Comparison of ENCODE assay signal across 8 cellular contexts in the genomic region with DNA sequence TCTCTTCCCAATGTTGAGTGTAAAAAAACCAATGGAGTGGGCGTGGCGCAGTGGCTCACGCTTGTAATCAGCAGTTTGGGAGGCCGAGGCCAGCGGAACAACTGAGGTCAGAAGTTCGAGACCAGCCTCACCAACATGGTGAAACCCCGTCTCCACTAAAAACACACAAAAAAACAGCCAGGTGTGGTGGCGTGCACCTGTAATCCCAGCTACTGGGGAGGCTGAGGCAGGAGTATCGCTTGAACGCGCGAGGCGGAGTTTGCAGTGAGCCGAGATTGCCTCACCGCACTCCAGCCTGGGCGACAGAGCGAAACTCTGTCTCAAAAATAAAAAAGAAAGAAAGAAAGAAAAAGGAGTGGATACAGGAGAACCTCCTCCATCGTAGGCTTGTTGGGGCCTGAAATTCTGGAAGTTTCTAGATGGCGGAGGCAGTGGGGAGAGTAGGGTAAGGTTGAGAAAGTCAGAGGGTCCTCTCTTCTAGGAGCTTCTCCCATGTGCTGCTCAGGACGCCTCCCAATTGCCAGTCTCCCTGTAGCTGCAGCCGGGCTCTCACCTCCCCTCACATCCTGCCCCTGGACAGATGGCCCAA. TPM values are rescaled to one million over a fixed set of nuclear protein-coding genes. Genes with fewer than 3 reads are reported as not detected.
A peak's percentile ranks its signal among the peaks of the same experiment; 100 is the strongest.
DNase-seq lines count a peak whose midpoint lies in the region; ATAC-seq and TF ChIP-seq lines count a peak whose summit lies in the region.

No MANE protein-coding gene starts in this region.

- H3K36me3 Mint-ChIP-seq in activated T-cell treated with anti-CD3 and anti-CD28 coated beads, Interleukin-2, amount 50 U/mL, for 4 hours (ENCODE audit: insufficient read depth): peaks cover 11% of the 10 kb centered on the region

- intact Hi-C loops in right lobe of liver (cut with DNase I) (no loop called here), thyroid gland (cut with DNase I) (no loop called here)

- H3K9me3 ChIP-seq in right lobe of liver (no peaks in the 10 kb centered on the region), thyroid gland (no peaks in the 10 kb centered on the region)

- peaks cover 37% of the 10 kb centered on the region for H3K4me1 Mint-ChIP-seq in activated T-cell treated with anti-CD3 and anti-CD28 coated beads, Interleukin-2, amount 50 U/mL, for 4 hours (ENCODE audit: low read depth)

- no peak for TF ChIP-seq POLR2A in right lobe of liver (IDR thresholded peaks at IDR 0.05)
- no peak for TF ChIP-seq POLR2A in thyroid gland (IDR thresholded peaks at IDR 0.05)

- H3K27me3 ChIP-seq in right lobe of liver: no peaks in the 10 kb centered on the region
- no peaks in the 10 kb centered on the region for H3K27me3 ChIP-seq in thyroid gland

- no peak for DNase-seq in activated T-cell treated with anti-CD3 and anti-CD28 coated beads, Interleukin-2, amount 50 U/mL, for 4 hours
- DNase-seq in activated T-cell treated with anti-CD3 and anti-CD28 coated beads for 4 hours (no peak), right lobe of liver (no peak), thyroid gland (no peak), D341Med (ENCODE audit: low spot score) (no peak)

- WGBS in right lobe of liver (ENCODE audit: insufficient coverage, low coverage, low lambda C conversion rate, missing lambda C conversion rate): 60% methylated on average over 9 of the region's 21 CpGs
- WGBS in thyroid gland, 2 donors: 88 to 90% methylated on average over 21 of the region's 21 CpGs

- H3K27me3 Mint-ChIP-seq in activated T-cell treated with anti-CD3 and anti-CD28 coated beads, Interleukin-2, amount 50 U/mL, for 4 hours (ENCODE audit: low read depth): no peaks in the 10 kb centered on the region

- H3K27ac ChIP-seq in angular gyrus (ENCODE audit: low read depth, low read length): peak overlapping the region; percentile 93
- peak overlapping the region; percentile 54 to 93 (median 90) for H3K27ac ChIP-seq in right lobe of liver
- peak overlapping the region in 2 of 3 donors; percentile 37 to 42 for H3K27ac ChIP-seq in thyroid gland

- ATAC-seq in activated T-cell treated with anti-CD3 and anti-CD28 coated beads, Interleukin-2, amount 50 U/mL, for 4 hours: no peak
- ATAC-seq in right lobe of liver (no peak), HG02884 (IDR thresholded peaks at IDR 0.05; ENCODE audit: unreplicated experiment) (no peak), GM21825 (IDR thresholded peaks at IDR 0.05; ENCODE audit: unreplicated experiment) (no peak)

- H3K9me3 Mint-ChIP-seq in activated T-cell treated with anti-CD3 and anti-CD28 coated beads, Interleukin-2, amount 50 U/mL, for 4 hours: no peaks in the 10 kb centered on the region

- H3K4me3 Mint-ChIP-seq in activated T-cell treated with anti-CD3 and anti-CD28 coated beads, Interleukin-2, amount 50 U/mL, for 4 hours: peak overlapping the region; percentile 89

- TF ChIP-seq CTCF in right lobe of liver (IDR thresholded peaks at IDR 0.05) (no peak), thyroid gland (IDR thresholded peaks at IDR 0.05) (no peak)

- H3K36me3 ChIP-seq in right lobe of liver (peaks cover 0 to 12% (median 4%) of the 10 kb centered on the region in 4 donors), thyroid gland (peaks cover 11% of the 10 kb centered on the region in 2 donors)

- H3K4me1 ChIP-seq in right lobe of liver (peaks cover 0 to 15% (median 0%) of the 10 kb centered on the region in 4 donors), thyroid gland (peaks cover 11 to 16% of the 10 kb centered on the region in 2 donors)

- H3K4me3 ChIP-seq in right lobe of liver (peak overlapping the region; percentile 10 to 96 (median 78)), thyroid gland (replicated peaks in 1 of 3) (no peak overlapping the region)

RNA-seq across cellular contexts. Expression of a gene that starts 0.7 kb away (rescaled TPM):
- 10 to 100 TPM; 21.2 to 23.4 (median 22.5) TPM for total RNA-seq in activated T-cell treated with anti-CD3 and anti-CD28 coated beads, Interleukin-2, amount 50 U/mL, for 4 hours
- total RNA-seq in right lobe of liver (1 to 10 TPM; 3.2 to 6.5 (median 4.8) TPM), thyroid gland (10 to 100 TPM in 3 of 4 donors, 1 to 10 TPM in 1; 9.3 to 15.4 (median 11.8) TPM)

RNA-seq across cellular contexts. Expression of a gene that starts 12.6 kb away (rescaled TPM):
- total RNA-seq in activated T-cell treated with anti-CD3 and anti-CD28 coated beads, Interleukin-2, amount 50 U/mL, for 4 hours: 1 to 10 TPM; 5.6 to 8.1 (median 7.4) TPM
- 10 to 100 TPM in 1 of 6 experiments, 1 to 10 TPM in 5; 4.0 to 11.5 (median 6.5) TPM for total RNA-seq in right lobe of liver
- total RNA-seq in thyroid gland: 10 to 100 TPM; 10.6 to 26.1 (median 16.5) TPM

RNA-seq across cellular contexts. Expression of a gene that starts 24.2 kb away (rescaled TPM):
- total RNA-seq in activated T-cell treated with anti-CD3 and anti-CD28 coated beads, Interleukin-2, amount 50 U/mL, for 4 hours: 10 to 100 TPM; 14.2 to 15.4 (median 15.2) TPM
- total RNA-seq in right lobe of liver: 1 to 10 TPM; 5.3 to 9.7 (median 6.4) TPM
- 10 to 100 TPM; 13.6 to 30.7 (median 21.8) TPM for total RNA-seq in thyroid gland

RNA-seq across cellular contexts. Expression of a gene that starts 26.6 kb away (rescaled TPM):
- total RNA-seq in activated T-cell treated with anti-CD3 and anti-CD28 coated beads, Interleukin-2, amount 50 U/mL, for 4 hours: 1 to 10 TPM; 4.7 to 9.5 (median 6.8) TPM
- total RNA-seq in right lobe of liver: 1 to 10 TPM; 2.4 to 6.5 (median 5.6) TPM
- total RNA-seq in thyroid gland: 10 to 100 TPM; 10.3 to 16.9 (median 12.4) TPM

RNA-seq across cellular contexts. Expression of a gene that starts 32.5 kb away (rescaled TPM):
- 10 to 100 TPM in 2 of 3 donors, 1 to 10 TPM in 1; 9.1 to 10.7 (median 10.5) TPM for total RNA-seq in activated T-cell treated with anti-CD3 and anti-CD28 coated beads, Interleukin-2, amount 50 U/mL, for 4 hours
- 10 to 100 TPM; 14.7 to 21.2 (median 18.8) TPM for total RNA-seq in right lobe of liver
- 10 to 100 TPM; 27.4 to 44.9 (median 32.3) TPM for total RNA-seq in thyroid gland

Comparison
In these comparisons a context has a peak if more than half of its experiments do, and no peak if none do; other contexts are left out.
1. H3K27ac ChIP-seq: peak in every context shown above with its lines; median percentile 93 in angular gyrus; 90 in right lobe of liver; 40 in thyroid gland.
2. H3K4me3 ChIP-seq: peak in right lobe of liver (3 of 3); none in thyroid gland (0 of 3).